Comparison of ENCODE assay signal across 8 cellular contexts in the genomic region with DNA sequence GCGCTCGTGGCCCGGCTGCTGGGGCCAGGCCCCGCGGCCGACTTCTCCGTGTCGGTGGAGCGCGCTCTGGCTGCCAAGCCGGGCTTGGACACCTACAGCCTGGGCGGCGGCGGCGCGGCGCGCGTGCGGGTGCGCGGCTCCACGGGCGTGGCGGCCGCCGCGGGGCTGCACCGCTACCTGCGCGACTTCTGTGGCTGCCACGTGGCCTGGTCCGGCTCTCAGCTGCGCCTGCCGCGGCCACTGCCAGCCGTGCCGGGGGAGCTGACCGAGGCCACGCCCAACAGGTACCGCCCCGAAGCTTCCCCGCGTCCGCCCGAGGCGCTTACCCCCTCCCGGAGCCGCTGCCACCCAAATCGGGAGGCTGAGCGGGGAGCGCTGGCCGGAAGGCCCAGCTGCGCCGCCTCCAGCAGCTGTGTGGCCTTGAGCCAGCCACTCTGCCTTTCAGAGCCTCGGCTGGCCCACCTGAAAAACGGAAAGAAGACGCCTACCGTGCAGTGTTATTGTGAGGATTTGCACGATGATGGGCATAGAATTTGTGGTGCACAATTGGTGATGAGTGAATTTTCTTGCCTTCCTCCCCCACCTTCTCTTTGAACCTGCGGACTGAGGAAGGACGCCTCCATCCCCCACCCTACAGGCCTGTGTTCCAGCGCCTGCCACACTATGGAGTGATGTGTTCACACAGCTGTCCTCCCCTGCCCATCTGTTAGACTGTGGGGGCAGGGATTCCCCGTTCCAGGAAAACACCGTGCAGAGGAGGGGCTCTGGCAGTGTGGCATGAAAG. TPM values are rescaled to one million over a fixed set of nuclear protein-coding genes. Genes with fewer than 3 reads are reported as not detected.
DNase-seq lines count a peak whose midpoint lies in the region; ATAC-seq and TF ChIP-seq lines count a peak whose summit lies in the region.

No MANE protein-coding gene starts in this region.

- no peaks in the 10 kb centered on the region for H3K27me3 ChIP-seq in layer of hippocampus (ENCODE audit: control insufficient read depth, insufficient read depth, low read length)

- H3K4me1 Mint-ChIP-seq in chondrocyte (ENCODE audit: low read depth) = peaks cover 32% of the 10 kb centered on the region

- H3K27me3 Mint-ChIP-seq in chondrocyte (ENCODE audit: low read depth) = no peaks in the 10 kb centered on the region

- ATAC-seq in GM18868 (IDR thresholded peaks at IDR 0.05; ENCODE audit: unreplicated experiment) (peak; percentile 58), HG03066 (IDR thresholded peaks at IDR 0.05; ENCODE audit: low read depth, unreplicated experiment) (peak; percentile 66)

- H3K27ac ChIP-seq in layer of hippocampus (ENCODE audit: low read depth, low read length) = peak overlapping the region; percentile 98

- H3K4me3 Mint-ChIP-seq in chondrocyte (ENCODE audit: unreplicated experiment) = peak overlapping the region; percentile 85

- DNase-seq in AG08395 (ENCODE audit: low spot score) = peak; percentile 93
- DNase-seq in NCI-H2227 (lab: John Stamatoyannopoulos, UW; ENCODE audit: unreplicated experiment) = peak; percentile 88
- DNase-seq in activated CD4-positive, CD25-positive, alpha-beta regulatory T cell treated with anti-CD3 and anti-CD28 coated beads, Interleukin-2, amount 50 U/mL, for 72 hours = peak; percentile 87
- no peak for DNase-seq in chondrocyte (ENCODE audit: low spot score)
- peak; percentile 52 to 72 for DNase-seq in stimulated activated CD4-positive, alpha-beta T cell treated with anti-CD3 and anti-CD28 coated beads, Interleukin-1b, Interleukin-23, amount 100 ng/mL, for 4 hours (ENCODE audit: low read depth in 2 of 2)

- no peaks in the 10 kb centered on the region for H3K9me3 Mint-ChIP-seq in chondrocyte (ENCODE audit: low read depth)

- peaks cover 12% of the 10 kb centered on the region for H3K36me3 Mint-ChIP-seq in chondrocyte (ENCODE audit: low read depth)

- peak; percentile 21 for TF ChIP-seq CTCF in chondrocyte (IDR thresholded peaks at IDR 0.05)

- peak overlapping the region; percentile 87 for H3K27ac Mint-ChIP-seq in chondrocyte (ENCODE audit: unreplicated experiment)

RNA-seq across cellular contexts. Expression of a gene that starts 0.5 kb away (rescaled TPM):
- total RNA-seq in chondrocyte = 64.5 to 68.7 TPM (median 66.4 TPM) in 3 replicates

RNA-seq across cellular contexts. Expression of a gene that starts 16.2 kb away (rescaled TPM):
- 1.4 to 2.6 TPM (median 1.4 TPM) in 3 replicates for total RNA-seq in chondrocyte

RNA-seq across cellular contexts. Expression of a gene that starts 25.4 kb away (rescaled TPM):
- 31.2 to 57.3 TPM (median 37.1 TPM) in 3 replicates for total RNA-seq in chondrocyte

RNA-seq across cellular contexts. Expression of a gene that starts 30.3 kb away (rescaled TPM):
- 30.1 to 37.0 TPM (median 30.3 TPM) in 3 replicates for total RNA-seq in chondrocyte

RNA-seq across cellular contexts. Expression of a gene that starts 41.0 kb away (rescaled TPM):
- 4.9 to 13.0 TPM (median 6.1 TPM) in 3 replicates for total RNA-seq in chondrocyte
